ENCODE assay signal across 24 cellular contexts in the genomic region with DNA sequence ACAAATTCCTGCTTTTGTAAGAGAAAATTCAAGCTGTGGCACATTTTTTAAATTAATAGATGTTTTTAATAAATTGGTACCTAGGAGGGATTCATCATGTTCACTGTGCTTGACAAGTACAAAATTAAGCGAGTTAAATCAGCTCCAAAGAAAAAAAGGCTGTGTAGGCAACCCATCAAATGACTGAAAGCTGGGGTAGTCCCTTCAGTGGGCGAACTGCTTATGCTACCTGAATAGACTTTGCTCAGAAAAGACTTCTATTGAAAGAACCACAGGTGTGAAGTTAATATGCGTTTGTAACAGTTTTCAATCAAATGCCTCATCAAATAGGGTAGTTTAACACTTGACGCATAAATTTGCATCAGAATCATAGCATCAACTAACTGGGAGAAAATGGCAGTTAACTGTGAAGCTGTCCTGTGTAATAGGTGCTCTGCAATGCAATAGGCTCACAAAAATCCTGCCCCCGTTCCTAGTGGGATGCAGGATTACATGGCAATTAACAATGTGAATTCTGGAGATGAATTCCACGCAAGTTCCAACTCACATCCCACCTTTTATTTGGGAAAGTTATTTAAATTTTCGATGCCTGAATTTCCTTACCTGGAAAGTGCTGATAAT. TPM values are rescaled to one million over a fixed set of nuclear protein-coding genes. Genes with fewer than 3 reads are reported as not detected.
DNase-seq lines count a peak whose midpoint lies in the region; ATAC-seq, FAIRE-seq and TF ChIP-seq lines count a peak whose summit lies in the region.
"Had no signal": no experiment of that assay in that cellular context is flagged by ENCODE, and none has a peak within 500 bp of the region (broad histone marks: within the 10 kb centered on the region; RNA-seq: fewer than 3 reads in every experiment).

No MANE protein-coding gene starts in this region.

- H4K8ac ChIP-seq in H1 (ENCODE audit: extremely low read depth, insufficient read depth, low read length) (no peak overlapping the region), mesenchymal stem cell (ENCODE audit: low read length) (no peak overlapping the region)

- H3K27me3 Mint-ChIP-seq in CD8-positive, alpha-beta memory T cell: peaks cover 11 to 54% of the 10 kb centered on the region in 2 donors
- H3K27me3 Mint-ChIP-seq in WTC11 (ENCODE audit: low read depth): no peaks in the 10 kb centered on the region

- H3K4ac ChIP-seq in H1 (replicated peaks; ENCODE audit: insufficient read length, low read depth, low read length) (no peak overlapping the region), mesenchymal stem cell (ENCODE audit: low read depth in 1 of 2, low read length in 2 of 2) (no peak overlapping the region)

- no peak overlapping the region for H3K56ac ChIP-seq in H1 (replicated peaks; ENCODE audit: insufficient read length, low read depth, low read length)

- no peak for TF ChIP-seq RAD21 in H1 (IDR thresholded peaks at IDR 0.05 in 1 of 2, conservative IDR thresholded peaks at IDR 0.05 in 1 of 2; ENCODE audit: low read depth in 2 of 2, low read length in 2 of 2)

- peak overlapping the region; percentile 11 to 12; a peak in 1 of 4 replicates for H3K4me2 ChIP-seq in H1 (ENCODE audit: insufficient read depth in 1 of 2, low read depth in 2 of 2, low read length in 2 of 2)
- H3K4me2 ChIP-seq in mesenchymal stem cell (ENCODE audit: low read length, poor library complexity, severe bottlenecking): no peak overlapping the region
- H3K4me2 ChIP-seq: BLaER1 had no signal

- no peak overlapping the region for H3K27ac Mint-ChIP-seq in CD8-positive, alpha-beta memory T cell
- no peak overlapping the region for H3K27ac Mint-ChIP-seq in WTC11
- H3K27ac Mint-ChIP-seq: B cell; CD4-positive, CD25-positive, alpha-beta regulatory T cell; CD8-positive, alpha-beta T cell; HFFc6 had no signal

- no peaks in the 10 kb centered on the region for H3K4me1 Mint-ChIP-seq in CD8-positive, alpha-beta memory T cell
- H3K4me1 Mint-ChIP-seq in WTC11: peaks cover 32% of the 10 kb centered on the region
- H3K4me1 Mint-ChIP-seq: B cell had no signal

- no peak overlapping the region for H3K14ac ChIP-seq in H1 (ENCODE audit: insufficient read length)
- H3K14ac ChIP-seq in mesenchymal stem cell (ENCODE audit: low read length in 2 of 2): no peak overlapping the region

- H2AK5ac ChIP-seq in H1 (ENCODE audit: low read depth, low read length): no peak overlapping the region
- no peak overlapping the region for H2AK5ac ChIP-seq in mesenchymal stem cell (ENCODE audit: low read length, severe bottlenecking)

- no peaks in the 10 kb centered on the region for H3K36me3 ChIP-seq in CD8-positive, alpha-beta memory T cell (ENCODE audit: insufficient read depth, low read length)
- H3K36me3 ChIP-seq in H1 (ENCODE audit: control insufficient read depth in 2 of 4, insufficient read depth in 4 of 4, low read length in 3 of 4) (no peaks in the 10 kb centered on the region), mesenchymal stem cell (ENCODE audit: control insufficient read depth in 1 of 2, insufficient read depth in 2 of 2, low read depth in 1 of 2, low read length in 2 of 2) (no peaks in the 10 kb centered on the region), aorta (ENCODE audit: control insufficient read depth in 1 of 2, insufficient read depth in 2 of 2, low read length in 1 of 2) (no peaks in the 10 kb centered on the region)
- H3K36me3 ChIP-seq: BLaER1, HAP-1 had no signal

- H2BK5ac ChIP-seq in H1 (ENCODE audit: low read depth, low read length) (no peak overlapping the region), mesenchymal stem cell (ENCODE audit: low read depth, low read length, poor library complexity, severe bottlenecking) (no peak overlapping the region)

- H3K36me3 Mint-ChIP-seq in CD8-positive, alpha-beta memory T cell: peaks cover 0 to 4% (median 0%) of the 10 kb centered on the region in 3 donors
- no peaks in the 10 kb centered on the region for H3K36me3 Mint-ChIP-seq in WTC11
- H3K36me3 Mint-ChIP-seq: CD4-positive, CD25-positive, alpha-beta regulatory T cell; CD8-positive, alpha-beta T cell had no signal

- no peaks in the 10 kb centered on the region for H4K20me1 ChIP-seq in H1 (replicated peaks in 1 of 2; ENCODE audit: control insufficient read depth in 1 of 2, insufficient read depth in 2 of 2, low read length in 2 of 2)
- H4K20me1 ChIP-seq: BLaER1 had no signal

- intact Hi-C loops in head of caudate nucleus (cut with DNase I): no loop called here
- intact Hi-C loops in aorta (cut with DNase I): no loop called here

- 59% methylated on average over 7 of the region's 7 CpGs; no CpG with 5 or more reads in 1 of the 2 experiments for WGBS in H1 (ENCODE audit: extremely low coverage in 1 of 2, insufficient coverage in 1 of 2, insufficient read length in 1 of 2, insufficient replicate concordance in 2 of 2, low coverage in 1 of 2, low lambda C conversion rate in 2 of 2, missing lambda C conversion rate in 1 of 2), 2 experiments
- WGBS in mesenchymal stem cell: 84% methylated on average over 6 of the region's 7 CpGs
- WGBS in aorta, 2 donors: 93 to 94% methylated on average over 7 of the region's 7 CpGs

- no peak overlapping the region for H2AFZ ChIP-seq in H1 (ENCODE audit: low read length)
- H2AFZ ChIP-seq in mesenchymal stem cell (ENCODE audit: low read depth, low read length): no peak overlapping the region
- H2AFZ ChIP-seq: GM23248 had no signal

- H3K9ac ChIP-seq in H1 (replicated peaks in 1 of 4; ENCODE audit: extremely low read depth in 1 of 4, low read depth in 3 of 4, low read length in 3 of 4): no peak overlapping the region
- no peak overlapping the region for H3K9ac ChIP-seq in mesenchymal stem cell (ENCODE audit: low read length)
- H3K9ac ChIP-seq: BLaER1, GM23248 had no signal

- no peaks in the 10 kb centered on the region for H3K9me3 ChIP-seq in CD8-positive, alpha-beta memory T cell (ENCODE audit: low read length)
- H3K9me3 ChIP-seq in H1 (ENCODE audit: insufficient read depth in 2 of 2, low read depth in 1 of 2, low read length in 1 of 2) (no peaks in the 10 kb centered on the region), mesenchymal stem cell (ENCODE audit: control insufficient read depth, low read length) (no peaks in the 10 kb centered on the region), aorta (ENCODE audit: control insufficient read depth, low read length) (no peaks in the 10 kb centered on the region)
- H3K9me3 ChIP-seq: BLaER1, HAP-1 had no signal

- no peak for TF ChIP-seq CTCF in WTC11 (IDR thresholded peaks at IDR 0.05)
- TF ChIP-seq CTCF in H1 (IDR thresholded peaks at IDR 0.05; ENCODE audit: control extremely low read depth in 1 of 3, insufficient read depth in 1 of 3, low read depth in 1 of 3, low read length in 3 of 3): no peak

- no peak overlapping the region for H3K4me3 Mint-ChIP-seq in CD8-positive, alpha-beta memory T cell
- H3K4me3 Mint-ChIP-seq in WTC11: 0 out of 2 replicates have a peak overlapping the region, but pooled peaks have one; percentile 14
- H3K4me3 Mint-ChIP-seq: B cell; CD4-positive, CD25-positive, alpha-beta regulatory T cell; CD8-positive, alpha-beta T cell; HFFc6 had no signal

- H3K79me1 ChIP-seq in H1 (ENCODE audit: low read depth, low read length) (no peaks in the 10 kb centered on the region), mesenchymal stem cell (replicated peaks; ENCODE audit: low read length, poor library complexity, severe bottlenecking) (no peaks in the 10 kb centered on the region)

- H3K9me3 Mint-ChIP-seq in CD8-positive, alpha-beta memory T cell: no peaks in the 10 kb centered on the region
- H3K9me3 Mint-ChIP-seq in WTC11: peaks cover 3% of the 10 kb centered on the region
- H3K9me3 Mint-ChIP-seq: CD8-positive, alpha-beta T cell; HFFc6 had no signal

- peak; percentile 57 for FAIRE-seq in H1 (lab: Jason Lieb, UNC)
- FAIRE-seq: A204.1, GM12892, H54 had no signal

- POLR2A ChIA-PET in CD8-positive, alpha-beta memory T cell (lab: Charles Lee): no interaction called here
- POLR2A ChIA-PET in WTC11 (lab: Charles Lee) (interaction anchor here (1.4 kb wide), 1 partner anchor 14 kb away, joined by 7 read pairs; a partner anchor contains a TSS), H1 (lab: Charles Lee; ENCODE audit: partially characterized antibody) (interaction anchor here (3.4 kb wide), 1 partner anchor 14 kb away, joined by 26 read pairs; a partner anchor contains a TSS)

- H2BK12ac ChIP-seq in H1 (ENCODE audit: low read depth, low read length) (no peak overlapping the region), mesenchymal stem cell (ENCODE audit: low read length in 2 of 2) (no peak overlapping the region)

- H3K23ac ChIP-seq in H1 (ENCODE audit: insufficient read length) (no peak overlapping the region), mesenchymal stem cell (ENCODE audit: low read length in 2 of 2) (no peak overlapping the region)

- H3K27me3 ChIP-seq in CD8-positive, alpha-beta memory T cell (ENCODE audit: insufficient read depth, low read length, poor library complexity, severe bottlenecking): no peaks in the 10 kb centered on the region
- H3K27me3 ChIP-seq in H1 (replicated peaks in 1 of 4; ENCODE audit: control insufficient read depth in 3 of 4, extremely low read depth in 1 of 4, insufficient read depth in 3 of 4, low read length in 3 of 4) (no peaks in the 10 kb centered on the region), mesenchymal stem cell (ENCODE audit: control insufficient read depth in 1 of 2, insufficient read depth in 1 of 2, low read length in 2 of 2) (peaks cover 0 to 2% of the 10 kb centered on the region in 2 experiments), aorta (ENCODE audit: control insufficient read depth in 1 of 2, insufficient read depth in 2 of 2, low read length in 1 of 2) (peaks cover 0 to 2% of the 10 kb centered on the region in 2 donors)
- H3K27me3 ChIP-seq: BLaER1 had no signal

- no peak overlapping the region for H2BK20ac ChIP-seq in H1 (ENCODE audit: low read length)

- no peaks in the 10 kb centered on the region for H3K79me2 ChIP-seq in H1 (ENCODE audit: control insufficient read depth in 1 of 2, insufficient read depth in 2 of 2, low read length in 2 of 2)

- H2BK120ac ChIP-seq in H1 (replicated peaks; ENCODE audit: low read depth, low read length) (no peak overlapping the region), mesenchymal stem cell (ENCODE audit: low read depth, low read length) (no peak overlapping the region)

- no peak for TF ChIP-seq POLR2A in H1 (IDR thresholded peaks at IDR 0.05; ENCODE audit: control extremely low read depth in 1 of 2, low read depth in 2 of 2, low read length in 2 of 2)

- no peaks in the 10 kb centered on the region for H3K4me1 ChIP-seq in CD8-positive, alpha-beta memory T cell (ENCODE audit: insufficient read depth, low read length)
- H3K4me1 ChIP-seq in H1 (replicated peaks in 1 of 4; ENCODE audit: control insufficient read depth in 3 of 4, insufficient read depth in 4 of 4, low read length in 3 of 4): peaks cover 0 to 3% (median 0%) of the 10 kb centered on the region in 4 experiments; a peak in 3 of 7 replicates
- H3K4me1 ChIP-seq in mesenchymal stem cell (ENCODE audit: control insufficient read depth, insufficient read depth, low read depth, low read length): no peaks in the 10 kb centered on the region
- no peaks in the 10 kb centered on the region for H3K4me1 ChIP-seq in aorta (ENCODE audit: control insufficient read depth in 1 of 2, insufficient read depth in 2 of 2, low read length in 2 of 2)

- H4K5ac ChIP-seq in H1 (ENCODE audit: insufficient read length, low read depth, low read length): no peak overlapping the region

- H2BK15ac ChIP-seq in H1 (ENCODE audit: low read length): no peak overlapping the region
- no peak overlapping the region for H2BK15ac ChIP-seq in mesenchymal stem cell (ENCODE audit: low read depth, poor library complexity, severe bottlenecking)

- no peak for DNase-seq in CD8-positive, alpha-beta memory T cell
- DNase-seq in WTC11 (ENCODE audit: low spot score) (no peak), H1 (ENCODE audit: low read depth in 1 of 2, low spot score in 2 of 2) (no peak), head of caudate nucleus (peak in 36 of 42 donors; percentile 9 to 85 (median 44)), mesenchymal stem cell (no peak), aorta (no peak), NCI-H2081 treated with DMSO at 0.1 percent for 48 hours (lab: John Stamatoyannopoulos, UW) (no peak)
- no peak for DNase-seq in stimulated activated CD4-positive, alpha-beta T cell treated with anti-CD3 and anti-CD28 coated beads, Interleukin-15, amount 100 ng/mL, for 24 hours
- DNase-seq: Calu3; CD4-positive, CD25-positive, alpha-beta regulatory T cell; CD8-positive, alpha-beta T cell; DMS53; DMS79 treated with DMSO at 0.1 percent for 48 hours; GF-D8; GM23248; HFFc6 had no signal

- peak overlapping the region; percentile 51 for H3K27ac ChIP-seq in CD8-positive, alpha-beta memory T cell (ENCODE audit: low read depth, low read length)
- H3K27ac ChIP-seq in H1 (ENCODE audit: low read depth, low read length) (no peak overlapping the region), mesenchymal stem cell (ENCODE audit: low read length, poor library complexity, severe bottlenecking) (no peak overlapping the region), aorta (ENCODE audit: low read depth in 1 of 2, low read length in 2 of 2) (no peak overlapping the region)
- H3K27ac ChIP-seq: 22Rv1, BLaER1, C4-2B, GM23248 had no signal

- TF ChIP-seq EP300 in H1 (IDR thresholded peaks at IDR 0.05; ENCODE audit: borderline replicate concordance in 1 of 2, low read depth in 2 of 2, low read length in 2 of 2): no peak

- H3K18ac ChIP-seq in H1 (ENCODE audit: extremely low read depth, low read length): no peak overlapping the region
- no peak overlapping the region for H3K18ac ChIP-seq in mesenchymal stem cell (ENCODE audit: low read depth in 1 of 2, low read length in 2 of 2)

- CTCF ChIA-PET in CD8-positive, alpha-beta memory T cell (lab: Charles Lee): interaction anchor here (0.9 kb wide), 1 partner anchor 10 kb away, joined by 3 read pairs; no protein-coding TSS in a partner anchor
- CTCF ChIA-PET in WTC11 (lab: Charles Lee) (interaction anchor here (0.9 to 1.5 kb wide), 2 partner anchors 13 to 165 kb away, joined by 3 to 12 read pairs; no protein-coding TSS in a partner anchor), H1 (lab: Charles Lee; ENCODE audit: partially characterized antibody) (interaction anchor here (1.1 kb wide), 2 partner anchors 10 to 13 kb away, joined by 3 to 5 read pairs; no protein-coding TSS in a partner anchor)

- ATAC-seq in WTC11 (peak; percentile 67), aorta (ENCODE audit: low FRiP score) (no peak)
- ATAC-seq: CD8-positive, alpha-beta T cell had no signal

- H3K4me3 ChIP-seq in CD8-positive, alpha-beta memory T cell (ENCODE audit: low read length): no peak overlapping the region
- no peak overlapping the region for H3K4me3 ChIP-seq in H1 (ENCODE audit: extremely low read depth in 1 of 4, insufficient read depth in 2 of 4, low read depth in 3 of 4, low read length in 4 of 4)
- no peak overlapping the region for H3K4me3 ChIP-seq in mesenchymal stem cell (ENCODE audit: insufficient read depth in 1 of 2, low read depth in 1 of 2, low read length in 2 of 2)
- H3K4me3 ChIP-seq in aorta (ENCODE audit: low read length in 2 of 2): no peak overlapping the region
- H3K4me3 ChIP-seq: BLaER1, GM23248, HAP-1 had no signal

- no peak overlapping the region for H4K91ac ChIP-seq in H1 (replicated peaks; ENCODE audit: insufficient read length, low read length)
- no peak overlapping the region for H4K91ac ChIP-seq in mesenchymal stem cell (ENCODE audit: low read length)

- H3K23me2 ChIP-seq in H1 (ENCODE audit: low read depth, low read length): no peaks in the 10 kb centered on the region

RNA-seq across cellular contexts. Expression of a gene that starts 14.4 kb away (rescaled TPM):
- 1 to 10 TPM; 5.6 to 6.5 TPM for total RNA-seq in CD8-positive, alpha-beta memory T cell
- polyA plus RNA-seq in CD8-positive, alpha-beta memory T cell: 18.8 TPM
- total RNA-seq in WTC11 (2021) (20.1 to 23.9 TPM (median 21.5 TPM) in 3 replicates), aorta (10 to 100 TPM; 27.9 to 44.7 TPM)
- total RNA-seq in H1 (2021; fragmentation: NEBNext Ultra II Directional; extraction: Animal tissue kit (Norgen Biotek cat#: 25700)): 21.2 and 22.5 TPM in 2 replicates
- polyA plus RNA-seq in H1 (2011; rRNA removed) (7.6 and 9.9 TPM in 2 replicates), aorta (10 to 100 TPM in 1 of 2 donors, 1 to 10 TPM in 1; 7.4 to 11.6 TPM)
- polyA plus RNA-seq in H1 (2011; cell fraction: cytosol; rRNA removed): 9.6 TPM
- polyA plus RNA-seq in H1 (2011; cell fraction: nucleus; rRNA removed): 17.3 TPM
- 9.6 to 15.4 TPM (median 12.0 TPM) in 4 replicates for polyA plus RNA-seq in H1 (2012, experiment 1 of 2)
- polyA plus RNA-seq in H1 (2012, experiment 2 of 2): 1.8 TPM
- polyA plus RNA-seq in H1 (2013, experiment 1 of 2): 13.6 TPM
- 13.9 TPM for polyA plus RNA-seq in H1 (2013, experiment 2 of 2)
- polyA minus RNA-seq in H1 (2011; rRNA and poly(A)+ RNA removed): 55.0 and 72.9 TPM in 2 replicates
- polyA minus RNA-seq in H1 (2011; cell fraction: cytosol; rRNA and poly(A)+ RNA removed): 14.3 TPM
- 145 TPM for polyA minus RNA-seq in H1 (2011; cell fraction: nucleus; rRNA and poly(A)+ RNA removed)
- polyA plus RNA-seq in mesenchymal stem cell (2013, experiment 1 of 2): 13.9 TPM
- polyA plus RNA-seq in mesenchymal stem cell (2013, experiment 2 of 2): 14.1 TPM

Comparison
In these comparisons a context has a peak if more than half of its experiments do, and no peak if none do; other contexts are left out.
1. DNase-seq: peak in head of caudate nucleus (36 of 42); none in CD8-positive, alpha-beta memory T cell (0 of 5), WTC11 (single experiment), H1 (0 of 2), mesenchymal stem cell (single experiment), stimulated activated CD4-positive, alpha-beta T cell treated with anti-CD3 and anti-CD28 coated beads, Interleukin-15, amount 100 ng/mL, for 24 hours (single experiment), aorta (0 of 2) and NCI-H2081 treated with DMSO at 0.1 percent for 48 hours (single experiment).